32 cellular contexts compared by ENCODE assay signal in genomic region chr4:110597582-110597981, GRCh38. TPM values are rescaled to one million over a fixed set of nuclear protein-coding genes. Genes with fewer than 3 reads are reported as not detected.
"Had no signal": no experiment of that assay in that cellular context is flagged by ENCODE, and none has a peak within 500 bp of the region (broad histone marks: within the 10 kb centered on the region; RNA-seq: fewer than 3 reads in every experiment).

No MANE protein-coding gene starts in this region.

- H3K9me3 ChIP-seq: ovary, right lobe of liver, suprapubic skin, thoracic aorta, tibial artery had no signal

- H3K4me1 ChIP-seq: heart left ventricle, left lung, lower lobe of right lung, right atrium auricular region, right lobe of liver, suprapubic skin, tibial artery, upper lobe of right lung had no signal

- H3K4me1 Mint-ChIP-seq: immature natural killer cell; mesothelial cell of epicardium; naive thymus-derived CD4-positive, alpha-beta T cell; stimulated activated effector memory CD8-positive, alpha-beta T cell treated with anti-CD3 and anti-CD28 coated beads, Interleukin-12 subunit alpha, Interleukin-12 subunit beta, amount 100 ng/mL, for 72 hours had no signal

- H3K36me3 Mint-ChIP-seq: natural killer cell treated with Interleukin-12 subunit alpha and Interleukin-12 subunit beta and Interleukin-15 and Interleukin-18, amount 100 ng/mL, for 72 hours; stimulated activated effector memory CD8-positive, alpha-beta T cell treated with anti-CD3 and anti-CD28 coated beads, Interleukin-12 subunit alpha, Interleukin-12 subunit beta, amount 100 ng/mL, for 72 hours had no signal

- H3K4me3 ChIP-seq: heart left ventricle, left lung, lower lobe of right lung, ovary, right atrium auricular region, right lobe of liver, skin epidermis, suprapubic skin, thoracic aorta, tibial artery, upper lobe of right lung had no signal

- H3K27ac Mint-ChIP-seq: immature natural killer cell; mesothelial cell of epicardium; naive thymus-derived CD4-positive, alpha-beta T cell; natural killer cell treated with Interleukin-12 subunit alpha and Interleukin-12 subunit beta and Interleukin-15 and Interleukin-18, amount 100 ng/mL, for 72 hours; progenitor cell of endocrine pancreas; stimulated activated effector memory CD8-positive, alpha-beta T cell treated with anti-CD3 and anti-CD28 coated beads, Interleukin-12 subunit alpha, Interleukin-12 subunit beta, amount 100 ng/mL, for 72 hours; stimulated activated naive CD8-positive, alpha-beta T cell treated with anti-CD3 and anti-CD28 coated beads, Interleukin-15, Interleukin-2, amounts not matched to agents 100 ng/mL and 50 ng/mL, for 24 hours had no signal

- H3K27ac ChIP-seq: heart left ventricle, left lung, lower lobe of right lung, ovary, right atrium auricular region, right lobe of liver, skin epidermis, suprapubic skin, thoracic aorta, tibial artery, upper lobe of right lung had no signal

- H3K27me3 Mint-ChIP-seq: progenitor cell of endocrine pancreas had no signal

- DNase-seq: heart left ventricle; hypothalamus; immature natural killer cell; islet precursor cell; left colon; left lung; lower lobe of right lung; mammary epithelial cell; mesendoderm; naive thymus-derived CD4-positive, alpha-beta T cell; ovary; right lobe of liver; stimulated activated CD4-positive, alpha-beta T cell treated with anti-CD3 and anti-CD28 coated beads, Interleukin-12 subunit alpha, Interleukin-12 subunit beta, amount 100 ng/mL, for 4 hours; stimulated activated CD4-positive, alpha-beta T cell treated with anti-CD3 and anti-CD28 coated beads, Interleukin-15, amount 100 ng/mL, for 24 hours; stimulated activated CD4-positive, alpha-beta T cell treated with anti-CD3 and anti-CD28 coated beads, Interleukin-2, amount 100 ng/mL, for 24 hours; stimulated activated CD4-positive, alpha-beta T cell treated with anti-CD3 and anti-CD28 coated beads, Interleukin-4, amount 100 ng/mL, for 24 hours; stimulated activated naive CD4-positive, alpha-beta T cell; tibial artery; trophoblast cell; upper lobe of right lung had no signal

- H3K36me3 ChIP-seq: heart left ventricle, left lung, lower lobe of right lung, ovary, right atrium auricular region, right lobe of liver, suprapubic skin, thoracic aorta, tibial artery, upper lobe of right lung had no signal

- H3K27me3 ChIP-seq: ovary, right atrium auricular region, right lobe of liver, suprapubic skin had no signal

- H3K4me3 Mint-ChIP-seq: immature natural killer cell; mesothelial cell of epicardium; naive thymus-derived CD4-positive, alpha-beta T cell; natural killer cell treated with Interleukin-12 subunit alpha and Interleukin-12 subunit beta and Interleukin-15 and Interleukin-18, amount 100 ng/mL, for 72 hours; stimulated activated effector memory CD8-positive, alpha-beta T cell treated with anti-CD3 and anti-CD28 coated beads, Interleukin-12 subunit alpha, Interleukin-12 subunit beta, amount 100 ng/mL, for 72 hours; stimulated activated naive CD8-positive, alpha-beta T cell treated with anti-CD3 and anti-CD28 coated beads, Interleukin-15, Interleukin-2, amounts not matched to agents 100 ng/mL and 50 ng/mL, for 24 hours had no signal

- ATAC-seq: heart left ventricle; left colon; left lung; lower lobe of right lung; naive thymus-derived CD4-positive, alpha-beta T cell; natural killer cell treated with Interleukin-12 subunit alpha and Interleukin-12 subunit beta and Interleukin-15 and Interleukin-18, amount 100 ng/mL, for 72 hours; right lobe of liver; stimulated activated effector memory CD8-positive, alpha-beta T cell treated with anti-CD3 and anti-CD28 coated beads, Interleukin-12 subunit alpha, Interleukin-12 subunit beta, amount 100 ng/mL, for 72 hours; upper lobe of right lung had no signal

RNA-seq across cellular contexts. Expression of gene PITX2, which starts 25.3 kb away (rescaled TPM):
- total RNA-seq: left lung; liver; lower lobe of right lung; mononuclear cell; naive thymus-derived CD4-positive, alpha-beta T cell; natural killer cell treated with Interleukin-12 subunit alpha and Interleukin-12 subunit beta and Interleukin-15 and Interleukin-18, amount 100 ng/mL, for 72 hours; right lobe of liver; thoracic aorta; upper lobe of right lung had no signal
- polyA plus RNA-seq: immature natural killer cell; naive thymus-derived CD4-positive, alpha-beta T cell; neural cell; ovary had no signal
